Comparison of ENCODE assay signal across 27 cellular contexts in genomic region chr7:92987095-92987494, GRCh38.
DNase-seq lines count a peak whose midpoint lies in the region; ATAC-seq and TF ChIP-seq lines count a peak whose summit lies in the region.
"Had no signal": no experiment of that assay in that cellular context is flagged by ENCODE, and none has a peak within 500 bp of the region (broad histone marks: within the 10 kb centered on the region; RNA-seq: fewer than 3 reads in every experiment).

No MANE protein-coding gene starts in this region.

- no peak for TF ChIP-seq RAD21 in IMR-90 (IDR thresholded peaks at IDR 0.05; ENCODE audit: low read length)

- H2AFZ ChIP-seq in IMR-90 (replicated peaks; ENCODE audit: low read length, poor library complexity), result no peak overlapping the region
- H2AFZ ChIP-seq in OCI-LY7 (ENCODE audit: low read length), result no peak overlapping the region

- H3K4me3 ChIP-seq in AG04450 (ENCODE audit: low read depth, low read length) (no peak overlapping the region), IMR-90 (ENCODE audit: insufficient read depth, low read depth, low read length) (no peak overlapping the region), OCI-LY7 (ENCODE audit: low read depth, low read length, poor library complexity, severe bottlenecking) (no peak overlapping the region), HAP-1 (no peak overlapping the region)
- H3K4me3 ChIP-seq: A549, hepatocyte, right atrium auricular region had no signal

- DNase-seq in AG04450 (ENCODE audit: low read depth, low spot score) (peak; percentile 61), IMR-90 (peak; percentile 85), chondrocyte (ENCODE audit: low spot score) (no peak), hepatic stellate cell (ENCODE audit: low spot score) (peak; percentile 13), OCI-LY7 (ENCODE audit: low spot score) (no peak), KG1 (lab: John Stamatoyannopoulos, UW) (no peak), HAP-1 (ENCODE audit: low spot score in 2 of 2) (no peak)
- DNase-seq: activated CD4-positive, alpha-beta T cell treated with anti-CD3 and anti-CD28 coated beads, Interleukin-2, amount 10 ng/mL, durations not matched to agents 24 days and 14 days; activated CD8-positive, alpha-beta memory T cell treated with anti-CD3 and anti-CD28 coated beads, Interleukin-2, amount 50 U/mL, for 48 hours; activated gamma-delta T cell; anterior cingulate cortex; CD8-positive, alpha-beta memory T cell; dermis blood vessel endothelial cell; DND-41; erythroblast; kidney; NCI-H1694; RPMI8226; stimulated activated naive CD4-positive, alpha-beta T cell treated with Interleukin-2 at 50 U/mL for 16 hours; T-cell; trophoblast cell had no signal

- peak overlapping the region; percentile 86; the same call in 1 of the 2 replicates for H2BK20ac ChIP-seq in IMR-90 (ENCODE audit: low read depth, low read length)

- H3K27ac ChIP-seq in AG04450 (ENCODE audit: low read depth, low read length), result peak overlapping the region; percentile 62
- peak overlapping the region; percentile 68; the same call in 1 of the 2 replicates for H3K27ac ChIP-seq in IMR-90 (ENCODE audit: insufficient read depth, low read length)
- no peak overlapping the region for H3K27ac ChIP-seq in OCI-LY7 (ENCODE audit: low read depth, low read length, poor library complexity, severe bottlenecking)
- H3K27ac ChIP-seq: A549, hepatocyte, right atrium auricular region had no signal

- H3K4me3 Mint-ChIP-seq in chondrocyte (ENCODE audit: unreplicated experiment), result no peak overlapping the region
- H3K4me3 Mint-ChIP-seq: activated CD4-positive, alpha-beta T cell treated with anti-CD3 and anti-CD28 coated beads, Interleukin-2, amount 10 ng/mL, durations not matched to agents 24 days and 14 days; CD8-positive, alpha-beta memory T cell; memory B cell; neural crest cell; T-cell had no signal

- H4K20me1 ChIP-seq in IMR-90 (ENCODE audit: insufficient read depth, low read length) (no peaks in the 10 kb centered on the region), OCI-LY7 (ENCODE audit: insufficient read depth, low read length) (no peaks in the 10 kb centered on the region)

- no peak overlapping the region for H2AK5ac ChIP-seq in IMR-90 (ENCODE audit: low read depth, low read length)

- H3K9me3 ChIP-seq in AG04450 (ENCODE audit: control insufficient read depth, insufficient read depth, low read length) (no peaks in the 10 kb centered on the region), IMR-90 (ENCODE audit: control insufficient read depth, insufficient read depth, low read length) (no peaks in the 10 kb centered on the region), OCI-LY7 (ENCODE audit: low read length) (no peaks in the 10 kb centered on the region), HAP-1 (no peaks in the 10 kb centered on the region)
- H3K9me3 ChIP-seq: right atrium auricular region had no signal

- CTCF ChIA-PET in AG04450 (lab: Charles Lee), result interaction anchor here (0.6 to 2.6 kb wide), 7 partner anchors 9 to 157 kb away, joined by 3 to 10 read pairs (median 4); partner anchors contain the start of gene CDK6
- CTCF ChIA-PET in IMR-90 (lab: Yijun Ruan, JAX), result interaction anchor here (1.5 kb wide), 1 partner anchor 24 kb away, joined by 5 read pairs; no protein-coding TSS in a partner anchor
- CTCF ChIA-PET in OCI-LY7 (lab: Charles Lee; ENCODE audit: unreplicated experiment), result no interaction called here

- H3K9me3 Mint-ChIP-seq in chondrocyte (ENCODE audit: low read depth), result peaks cover 7% of the 10 kb centered on the region
- H3K9me3 Mint-ChIP-seq: CD8-positive, alpha-beta memory T cell; memory B cell; T-cell had no signal

- H3K4me2 ChIP-seq in IMR-90 (ENCODE audit: low read depth, low read length) (peak overlapping the region; percentile 41; the same call in 1 of the 2 replicates), OCI-LY7 (ENCODE audit: low read length) (no peak overlapping the region)
- H3K4me2 ChIP-seq: A549, hepatocyte had no signal

- H3K36me3 ChIP-seq in IMR-90 (ENCODE audit: control insufficient read depth, insufficient read depth, low read length), result no peaks in the 10 kb centered on the region
- H3K36me3 ChIP-seq in OCI-LY7 (ENCODE audit: insufficient read depth, low read length), result no peaks in the 10 kb centered on the region
- no peaks in the 10 kb centered on the region for H3K36me3 ChIP-seq in HAP-1 (replicated peaks)
- H3K36me3 ChIP-seq: right atrium auricular region had no signal

- H3K9me2 ChIP-seq in OCI-LY7 (ENCODE audit: insufficient read depth, low read length), result no peaks in the 10 kb centered on the region

- no peaks in the 10 kb centered on the region for H3K79me2 ChIP-seq in OCI-LY7 (ENCODE audit: insufficient read depth, low read depth, low read length)
- H3K79me2 ChIP-seq: hepatocyte had no signal

- peak overlapping the region; percentile 75 for H2BK120ac ChIP-seq in IMR-90 (ENCODE audit: low read depth, low read length)

- no peak overlapping the region for H2AK9ac ChIP-seq in IMR-90 (replicated peaks; ENCODE audit: low read depth, low read length, poor library complexity)

- H4K5ac ChIP-seq in IMR-90 (ENCODE audit: low read depth, low read length), result peak overlapping the region; percentile 25

- BruUV-seq in IMR-90 (replicated peaks; lab: Mats Ljungman, UMichigan), result no TSS peak
- no TSS peak for BruUV-seq in OCI-LY7 (replicated peaks; lab: Mats Ljungman, UMichigan)

- H3K4me1 Mint-ChIP-seq in chondrocyte (ENCODE audit: low read depth), result peaks cover 22% of the 10 kb centered on the region
- H3K4me1 Mint-ChIP-seq: CD8-positive, alpha-beta memory T cell; memory B cell; neural crest cell; T-cell had no signal

- H3K36me3 Mint-ChIP-seq in chondrocyte (ENCODE audit: low read depth), result no peaks in the 10 kb centered on the region
- H3K36me3 Mint-ChIP-seq: CD8-positive, alpha-beta memory T cell; memory B cell; T-cell had no signal

- H2BK15ac ChIP-seq in IMR-90 (ENCODE audit: low read depth, low read length), result no peak overlapping the region

- dilution Hi-C loops in IMR-90 (cut with HindIII; ENCODE audit: low sequenced_read_pairs, unreplicated experiment), result no loop called here

- TF ChIP-seq CTCF in AG04450 (IDR thresholded peaks at IDR 0.05; ENCODE audit: low read depth, low read length), result no peak
- TF ChIP-seq CTCF in IMR-90 (conservative IDR thresholded peaks at IDR 0.05; ENCODE audit: low read depth, low read length), result no peak
- TF ChIP-seq CTCF in chondrocyte (IDR thresholded peaks at IDR 0.05), result no peak
- TF ChIP-seq CTCF in OCI-LY7 (conservative IDR thresholded peaks at IDR 0.05; ENCODE audit: low read length), result no peak

- no peaks in the 10 kb centered on the region for H3K9me1 ChIP-seq in IMR-90 (ENCODE audit: insufficient read depth, low read length)

- peak overlapping the region; percentile 65; the same call in 1 of the 2 replicates for H3K4ac ChIP-seq in IMR-90 (ENCODE audit: low read depth, low read length)

- H3K79me1 ChIP-seq in IMR-90 (ENCODE audit: low read depth in 1 of 2, low read length in 2 of 2), result no peaks in the 10 kb centered on the region

- peak overlapping the region; percentile 55; the same call in 1 of the 2 replicates for H3K23ac ChIP-seq in IMR-90 (ENCODE audit: low read depth, low read length)

- H3K27me3 Mint-ChIP-seq in chondrocyte (ENCODE audit: low read depth), result no peaks in the 10 kb centered on the region

- peak overlapping the region; percentile 42; the same call in 1 of the 2 replicates for H3K56ac ChIP-seq in IMR-90 (ENCODE audit: extremely low read depth, insufficient read depth, low read length)

- peak overlapping the region; percentile 26 for H4K91ac ChIP-seq in IMR-90 (ENCODE audit: insufficient read depth, low read depth, low read length)

- H2BK5ac ChIP-seq in IMR-90 (ENCODE audit: low read depth, low read length, poor library complexity, severe bottlenecking), result peak overlapping the region; percentile 92

- ATAC-seq in IMR-90 (ENCODE audit: low read depth) (peak; percentile 88), HG02588 (IDR thresholded peaks at IDR 0.05; ENCODE audit: unreplicated experiment) (no peak)
- ATAC-seq: A549, T-cell had no signal

- peak overlapping the region; percentile 79 for H3K14ac ChIP-seq in IMR-90 (replicated peaks; ENCODE audit: low read depth, low read length)

- H4K8ac ChIP-seq in IMR-90 (ENCODE audit: low read depth in 2 of 2, low read length in 2 of 2), result peak overlapping the region; percentile 35 to 48; a peak in 3 of 4 replicates

- POLR2A ChIA-PET in AG04450 (lab: Yijun Ruan, JAX), result interaction anchor here (1.2 to 1.3 kb wide), 2 partner anchors 57 to 151 kb away, joined by 3 to 4 read pairs; partner anchors contain the start of gene CDK6
- POLR2A ChIA-PET in IMR-90 (lab: Charles Lee; ENCODE audit: unreplicated experiment), result interaction anchor here (0.6 to 1.2 kb wide), 4 partner anchors 12 to 156 kb away, joined by 3 to 5 read pairs (median 3); partner anchors contain the start of gene CDK6
- POLR2A ChIA-PET in OCI-LY7 (lab: Charles Lee), result interaction anchor here (0.8 to 1.0 kb wide), 2 partner anchors 24 to 98 kb away, joined by 3 read pairs; no protein-coding TSS in a partner anchor

- in situ Hi-C loops in IMR-90 (cut with MboI; ENCODE audit: low sequenced_read_pairs), result no loop called here
- in situ Hi-C loops in HAP-1 (cut with MboI; ENCODE audit: low sequenced_read_pairs), result no loop called here

- peak overlapping the region; percentile 81 for H3K18ac ChIP-seq in IMR-90 (ENCODE audit: low read depth, low read length)

- TF ChIP-seq POLR2A in IMR-90 (IDR thresholded peaks at IDR 0.05; ENCODE audit: low read depth, low read length), result no peak

- peak overlapping the region; percentile 78 for H3K27ac Mint-ChIP-seq in chondrocyte (ENCODE audit: unreplicated experiment)
- H3K27ac Mint-ChIP-seq: activated CD4-positive, alpha-beta T cell treated with anti-CD3 and anti-CD28 coated beads, Interleukin-2, amount 10 ng/mL, durations not matched to agents 24 days and 14 days; CD8-positive, alpha-beta memory T cell; memory B cell; T-cell had no signal

- intact Hi-C loops in IMR-90 (cut with micrococcal nuclease), result loop anchor here (1.0 to 5.0 kb wide), 3 partner anchors 152 to 366 kb away; no protein-coding TSS in a partner anchor
- intact Hi-C loops in OCI-LY7 (cut with micrococcal nuclease; ENCODE audit: unreplicated experiment), result no loop called here

- H3K9ac ChIP-seq in IMR-90 (ENCODE audit: low read depth, low read length), result no peak overlapping the region

- H3K27me3 ChIP-seq in AG04450 (ENCODE audit: control insufficient read depth, insufficient read depth, low read length) (no peaks in the 10 kb centered on the region), IMR-90 (ENCODE audit: control insufficient read depth, insufficient read depth, low read length) (no peaks in the 10 kb centered on the region), HAP-1 (ENCODE audit: low read depth) (no peaks in the 10 kb centered on the region)
- H3K27me3 ChIP-seq: hepatocyte, right atrium auricular region had no signal

- H3K4me1 ChIP-seq in IMR-90 (ENCODE audit: control insufficient read depth, insufficient read depth, low read length), result peaks cover 7% of the 10 kb centered on the region
- no peaks in the 10 kb centered on the region for H3K4me1 ChIP-seq in OCI-LY7 (ENCODE audit: insufficient read depth, low read length, poor library complexity, severe bottlenecking)
- no peaks in the 10 kb centered on the region for H3K4me1 ChIP-seq in HAP-1
- H3K4me1 ChIP-seq: A549, right atrium auricular region had no signal

TF ChIP-seq in IMR-90, 13 proteins besides CTCF, POLR2A, EP300 and RAD21 (continues in another document):
- no peak for TF ChIP-seq FOS (IDR thresholded peaks at IDR 0.05; ENCODE audit: low read depth, low read length)
- no peak for TF ChIP-seq RFX5 (IDR thresholded peaks at IDR 0.05; ENCODE audit: low read depth, low read length)

Comparison
In these comparisons a context has a peak if more than half of its experiments do, and no peak if none do; other contexts are left out.
1. DNase-seq: peak in AG04450 (single experiment), IMR-90 (single experiment) and hepatic stellate cell (single experiment); none in chondrocyte (single experiment), OCI-LY7 (single experiment), KG1 (single experiment) and HAP-1 (0 of 2).